ENCODE assay signal across 34 cellular contexts in genomic region chr11:9950462-9950861, GRCh38.
"Had no signal": no experiment of that assay in that cellular context is flagged by ENCODE, and none has a peak within 500 bp of the region (broad histone marks: within the 10 kb centered on the region; RNA-seq: fewer than 3 reads in every experiment).

No MANE protein-coding gene starts in this region.

- H3K4me3 Mint-ChIP-seq: activated B cell treated with CpG ODN at 0.5 μM for 24 hours; activated CD8-positive, alpha-beta T cell treated with anti-CD3 and anti-CD28 coated beads for 36 hours; activated naive CD8-positive, alpha-beta T cell; activated T-cell treated with anti-CD3 and anti-CD28 coated beads, Interleukin-2, amount 50 U/mL, for 4 hours; activated T-helper 17 cell treated with anti-CD3 and anti-CD28 coated beads, Interleukin-2, amount 50 U/mL, for 72 hours; central memory CD8-positive, alpha-beta T cell; effector memory CD8-positive, alpha-beta T cell; T-helper 2 cell treated with Interferon-gamma antibody and Interleukin-4, amounts not matched to agents 5 μg/mL and 100 μg/mL, for 36 hours had no signal

- H3K36me3 ChIP-seq: brain microvascular endothelial cell, WERI-Rb-1 had no signal

- H3K4me3 ChIP-seq: coronary artery, esophagus muscularis mucosa, gastrocnemius medialis, heart left ventricle had no signal

- H3K9me3 Mint-ChIP-seq: activated B cell treated with CpG ODN at 0.5 μM for 24 hours; activated T-helper 17 cell treated with anti-CD3 and anti-CD28 coated beads, Interleukin-2, amount 50 U/mL, for 72 hours; central memory CD8-positive, alpha-beta T cell; effector memory CD8-positive, alpha-beta T cell; T-helper 2 cell treated with Interferon-gamma antibody and Interleukin-4, amounts not matched to agents 5 μg/mL and 100 μg/mL, for 36 hours had no signal

- H3K27ac Mint-ChIP-seq: activated B cell treated with CpG ODN at 0.5 μM for 24 hours; activated CD8-positive, alpha-beta T cell treated with anti-CD3 and anti-CD28 coated beads for 36 hours; activated naive CD8-positive, alpha-beta T cell; activated T-helper 17 cell treated with anti-CD3 and anti-CD28 coated beads, Interleukin-2, amount 50 U/mL, for 72 hours; effector memory CD8-positive, alpha-beta T cell; T-helper 17 cell; T-helper 2 cell treated with Interferon-gamma antibody and Interleukin-4, amounts not matched to agents 5 μg/mL and 100 μg/mL, for 36 hours had no signal

- H3K27ac ChIP-seq: brain microvascular endothelial cell, coronary artery, esophagus muscularis mucosa, foreskin keratinocyte, gastrocnemius medialis, heart left ventricle, WERI-Rb-1 had no signal

- H3K27me3 ChIP-seq: brain microvascular endothelial cell, esophagus muscularis mucosa, foreskin keratinocyte, gastrocnemius medialis, heart left ventricle had no signal

- FAIRE-seq: astrocyte, bronchial epithelial cell had no signal

- ATAC-seq: activated CD4-positive, CD25-positive, alpha-beta regulatory T cell treated with anti-CD3 and anti-CD28 coated beads, Interleukin-2, amount 50 U/mL, for 24 hours; activated CD8-positive, alpha-beta T cell treated with anti-CD3 and anti-CD28 coated beads for 36 hours; activated T-cell treated with anti-CD3 and anti-CD28 coated beads, Interleukin-2, amount 50 U/mL, for 4 hours; activated T-helper 17 cell treated with anti-CD3 and anti-CD28 coated beads, Interleukin-2, amount 50 U/mL, for 72 hours; effector memory CD8-positive, alpha-beta T cell; foreskin keratinocyte; gastrocnemius medialis; heart left ventricle; T-helper 17 cell had no signal

- H3K27me3 Mint-ChIP-seq: activated B cell treated with CpG ODN at 0.5 μM for 24 hours; activated CD8-positive, alpha-beta T cell treated with anti-CD3 and anti-CD28 coated beads for 36 hours; activated naive CD8-positive, alpha-beta T cell; activated T-helper 17 cell treated with anti-CD3 and anti-CD28 coated beads, Interleukin-2, amount 50 U/mL, for 72 hours; central memory CD8-positive, alpha-beta T cell; effector memory CD8-positive, alpha-beta T cell; T-helper 17 cell had no signal

- H3K4me1 Mint-ChIP-seq: activated T-helper 17 cell treated with anti-CD3 and anti-CD28 coated beads, Interleukin-2, amount 50 U/mL, for 72 hours; central memory CD8-positive, alpha-beta T cell had no signal

- H3K4me1 ChIP-seq: gastrocnemius medialis had no signal

- H3K9me3 ChIP-seq: gastrocnemius medialis had no signal

- DNase-seq: activated B cell treated with CpG ODN at 0.5 μM for 24 hours; activated CD4-positive, alpha-beta T cell treated with anti-CD3 and anti-CD28 coated beads for 48 hours; activated CD4-positive, alpha-beta T cell treated with anti-CD3 and anti-CD28 coated beads, Interleukin-2, amount 50 U/mL, for 1 hour; activated CD4-positive, alpha-beta T cell treated with anti-CD3 and anti-CD28 coated beads, Interleukin-2, amount 50 U/mL, for 48 hours; activated CD8-positive, alpha-beta memory T cell treated with anti-CD3 and anti-CD28 coated beads for 24 hours; activated CD8-positive, alpha-beta T cell treated with anti-CD3 and anti-CD28 coated beads for 36 hours; activated effector memory CD4-positive, alpha-beta T cell treated with Interleukin-2 at 50 U/mL for 16 hours; activated gamma-delta T cell treated with Interleukin-2 at 50 U/mL for 16 hours; activated naive CD4-positive, alpha-beta T cell treated with anti-CD3 and anti-CD28 coated beads, Interleukin-2, amount 50 U/mL, for 16 hours; activated naive CD4-positive, alpha-beta T cell treated with Interleukin-2 at 50 U/mL for 16 hours; activated T-cell treated with anti-CD3 and anti-CD28 coated beads, Interleukin-2, amount 50 U/mL, for 4 hours; amniotic stem cell; anterior cingulate cortex; brain microvascular endothelial cell; dermis blood vessel endothelial cell; effector CD4-positive, alpha-beta T cell; effector memory CD8-positive, alpha-beta T cell; erythroblast; foreskin keratinocyte; gastrocnemius medialis; glutamatergic neuron; heart left ventricle; T-helper 17 cell; T1000; WERI-Rb-1 had no signal
